12 cellular contexts compared by ENCODE assay signal in genomic region chr3:59566481-59566975, GRCh38.
DNase-seq lines count a peak whose midpoint lies in the region; ATAC-seq and TF ChIP-seq lines count a peak whose summit lies in the region.
"Had no signal": no experiment of that assay in that cellular context is flagged by ENCODE, and none has a peak within 500 bp of the region (broad histone marks: within the 10 kb centered on the region; RNA-seq: fewer than 3 reads in every experiment).

No MANE protein-coding gene starts in this region.

- ATAC-seq in activated CD4-positive, CD25-positive, alpha-beta regulatory T cell treated with anti-CD3 and anti-CD28 coated beads, Interleukin-2, amount 50 U/mL, for 24 hours = peak; percentile 82 to 93
- ATAC-seq in GM21360 (IDR thresholded peaks at IDR 0.05; ENCODE audit: unreplicated experiment) (peak; percentile 87), HG03135 (IDR thresholded peaks at IDR 0.05; ENCODE audit: unreplicated experiment) (peak; percentile 95), foreskin keratinocyte (peak; percentile 93), sciatic nerve (no peak)
- ATAC-seq: A549, WTC11 had no signal

- H3K27ac ChIP-seq in foreskin keratinocyte = peak overlapping the region; percentile 76
- H3K27ac ChIP-seq: A549, parathyroid adenoma had no signal

- DNase-seq in activated CD4-positive, CD25-positive, alpha-beta regulatory T cell treated with anti-CD3 and anti-CD28 coated beads, Interleukin-2, amount 50 U/mL, for 72 hours = no peak
- DNase-seq in foreskin keratinocyte = peak; percentile 96
- no peak for DNase-seq in NCI-H187 treated with DMSO at 0.1 percent for 48 hours (lab: John Stamatoyannopoulos, UW)
- DNase-seq in mucosa of gallbladder (ENCODE audit: low spot score) = no peak
- DNase-seq in sciatic nerve (ENCODE audit: low spot score) = no peak
- DNase-seq: NCI-H1694 had no signal

- TF ChIP-seq CTCF in foreskin keratinocyte (conservative IDR thresholded peaks at IDR 0.05) = no peak

- intact Hi-C loops in sciatic nerve (cut with DNase I) = no loop called here

- H3K4me1 ChIP-seq in foreskin keratinocyte = peaks cover 17% of the 10 kb centered on the region
- H3K4me1 ChIP-seq: A549, parathyroid adenoma had no signal

- H3K27me3 ChIP-seq in foreskin keratinocyte = no peaks in the 10 kb centered on the region

Comparison
In these comparisons a context has a peak if more than half of its experiments do, and no peak if none do; other contexts are left out.
1. DNase-seq: peak in foreskin keratinocyte (2 of 2); none in activated CD4-positive, CD25-positive, alpha-beta regulatory T cell treated with anti-CD3 and anti-CD28 coated beads, Interleukin-2, amount 50 U/mL, for 72 hours (single experiment), NCI-H187 treated with DMSO at 0.1 percent for 48 hours (single experiment), mucosa of gallbladder (single experiment) and sciatic nerve (single experiment).